Comparison of ENCODE assay signal across 1 cellular context in the genomic region with DNA sequence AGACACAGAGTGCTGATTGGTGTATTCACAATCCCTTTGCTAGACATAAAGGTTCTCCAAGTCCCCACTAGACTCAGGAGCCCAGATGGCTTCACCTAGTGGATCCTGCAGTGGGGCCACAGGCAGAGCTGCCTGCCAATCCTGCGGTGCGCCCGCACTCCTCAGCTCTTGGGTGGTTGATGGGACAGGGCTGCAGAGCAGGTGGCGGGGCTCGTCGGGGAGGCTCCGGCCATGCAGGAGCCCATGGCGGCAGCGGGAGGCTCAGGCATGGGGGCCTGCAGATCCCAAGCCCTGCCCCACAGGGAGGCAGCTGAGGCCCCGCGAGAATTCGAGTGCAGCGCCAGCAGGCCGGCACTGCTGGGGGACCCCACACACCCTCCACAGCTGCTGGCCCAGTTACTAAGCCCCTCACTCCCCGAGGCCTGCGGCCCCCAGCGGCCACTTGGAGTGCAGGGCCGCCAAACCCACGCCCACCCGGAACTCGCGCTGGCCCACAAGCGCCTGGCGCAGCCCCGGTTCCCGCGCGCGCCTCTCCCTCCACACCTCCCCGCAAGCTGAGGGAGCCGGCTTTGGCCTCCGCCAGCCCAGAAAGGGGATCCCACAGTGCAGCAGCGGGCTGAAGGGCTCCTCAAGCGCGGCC.
TF ChIP-seq lines count a peak whose summit lies in the region.

No MANE protein-coding gene starts in this region.

TF ChIP-seq in HEK293, 187 proteins besides CTCF, POLR2A, EP300 and RAD21:
- TF ChIP-seq, protein P1, sequence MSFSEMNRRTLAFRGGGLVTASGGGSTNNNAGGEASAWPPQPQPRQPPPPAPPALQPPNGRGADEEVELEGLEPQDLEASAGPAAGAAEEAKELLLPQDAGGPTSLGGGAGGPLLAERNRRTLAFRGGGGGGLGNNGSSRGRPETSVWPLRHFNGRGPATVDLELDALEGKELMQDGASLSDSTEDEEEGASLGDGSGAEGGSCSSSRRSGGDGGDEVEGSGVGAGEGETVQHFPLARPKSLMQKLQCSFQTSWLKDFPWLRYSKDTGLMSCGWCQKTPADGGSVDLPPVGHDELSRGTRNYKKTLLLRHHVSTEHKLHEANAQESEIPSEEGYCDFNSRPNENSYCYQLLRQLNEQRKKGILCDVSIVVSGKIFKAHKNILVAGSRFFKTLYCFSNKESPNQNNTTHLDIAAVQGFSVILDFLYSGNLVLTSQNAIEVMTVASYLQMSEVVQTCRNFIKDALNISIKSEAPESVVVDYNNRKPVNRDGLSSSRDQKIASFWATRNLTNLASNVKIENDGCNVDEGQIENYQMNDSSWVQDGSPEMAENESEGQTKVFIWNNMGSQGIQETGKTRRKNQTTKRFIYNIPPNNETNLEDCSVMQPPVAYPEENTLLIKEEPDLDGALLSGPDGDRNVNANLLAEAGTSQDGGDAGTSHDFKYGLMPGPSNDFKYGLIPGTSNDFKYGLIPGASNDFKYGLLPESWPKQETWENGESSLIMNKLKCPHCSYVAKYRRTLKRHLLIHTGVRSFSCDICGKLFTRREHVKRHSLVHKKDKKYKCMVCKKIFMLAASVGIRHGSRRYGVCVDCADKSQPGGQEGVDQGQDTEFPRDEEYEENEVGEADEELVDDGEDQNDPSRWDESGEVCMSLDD (tag by site-specific recombination; IDR thresholded peaks at IDR 0.05) = no peak
- 0 out of 2 replicates have a peak, but pooled peaks have one; percentile 31 for TF ChIP-seq ZNF202 (tag by site-specific recombination; IDR thresholded peaks at IDR 0.05; ENCODE audit: borderline replicate concordance)
